ENCODE assay signal across 3 cellular contexts in the genomic region with DNA sequence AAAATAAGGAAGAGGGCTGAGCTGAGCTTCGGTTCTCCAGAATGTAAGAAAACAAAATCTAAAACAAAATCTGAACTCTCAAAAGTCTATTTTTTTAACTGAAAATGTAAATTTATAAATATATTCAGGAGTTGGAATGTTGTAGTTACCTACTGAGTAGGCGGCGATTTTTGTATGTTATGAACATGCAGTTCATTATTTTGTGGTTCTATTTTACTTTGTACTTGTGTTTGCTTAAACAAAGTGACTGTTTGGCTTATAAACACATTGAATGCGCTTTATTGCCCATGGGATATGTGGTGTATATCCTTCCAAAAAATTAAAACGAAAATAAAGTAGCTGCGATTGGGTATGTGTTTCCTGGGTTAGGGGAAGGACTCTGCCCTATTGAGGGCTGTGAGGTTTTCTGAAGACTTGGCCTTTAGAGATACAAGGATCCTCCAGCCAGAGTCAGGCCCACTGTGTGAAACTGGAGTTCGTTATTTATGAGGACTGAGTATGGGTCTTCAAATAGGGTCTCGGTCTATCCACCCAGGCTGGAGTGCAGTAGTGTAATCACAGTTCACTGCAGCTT.
TF ChIP-seq lines count a peak whose summit lies in the region.

No MANE protein-coding gene starts in this region.

TF ChIP-seq in IMR-90, 13 proteins besides CTCF, POLR2A, EP300 and RAD21:
- TF ChIP-seq MAFK (IDR thresholded peaks at IDR 0.05; ENCODE audit: low read depth, low read length) (no peak), RFX5 (IDR thresholded peaks at IDR 0.05; ENCODE audit: low read depth, low read length) (no peak), RCOR1 (IDR thresholded peaks at IDR 0.05; ENCODE audit: insufficient replicate concordance, low read length) (no peak), SMC3 (IDR thresholded peaks at IDR 0.05; ENCODE audit: low read depth, low read length) (no peak), CHD1 (IDR thresholded peaks at IDR 0.05; ENCODE audit: low read depth, low read length) (no peak), FOS (IDR thresholded peaks at IDR 0.05; ENCODE audit: low read depth, low read length) (no peak), NFE2L2 (IDR thresholded peaks at IDR 0.05; ENCODE audit: low read depth, low read length) (peak; percentile 20; the same call in 1 of the 2 replicates), CEBPB (IDR thresholded peaks at IDR 0.05; ENCODE audit: low read depth, low read length) (no peak), BHLHE40 (IDR thresholded peaks at IDR 0.05; ENCODE audit: low read depth, low read length) (no peak), MXI1 (IDR thresholded peaks at IDR 0.05; ENCODE audit: borderline replicate concordance, low read depth, low read length) (no peak), MAZ (IDR thresholded peaks at IDR 0.05; ENCODE audit: borderline replicate concordance, low read depth, low read length) (no peak)
- TF ChIP-seq, protein P1, sequence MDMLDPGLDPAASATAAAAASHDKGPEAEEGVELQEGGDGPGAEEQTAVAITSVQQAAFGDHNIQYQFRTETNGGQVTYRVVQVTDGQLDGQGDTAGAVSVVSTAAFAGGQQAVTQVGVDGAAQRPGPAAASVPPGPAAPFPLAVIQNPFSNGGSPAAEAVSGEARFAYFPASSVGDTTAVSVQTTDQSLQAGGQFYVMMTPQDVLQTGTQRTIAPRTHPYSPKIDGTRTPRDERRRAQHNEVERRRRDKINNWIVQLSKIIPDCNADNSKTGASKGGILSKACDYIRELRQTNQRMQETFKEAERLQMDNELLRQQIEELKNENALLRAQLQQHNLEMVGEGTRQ (IDR thresholded peaks at IDR 0.05; ENCODE audit: low read depth, low read length), result peak; percentile 49
- TF ChIP-seq, protein P2, sequence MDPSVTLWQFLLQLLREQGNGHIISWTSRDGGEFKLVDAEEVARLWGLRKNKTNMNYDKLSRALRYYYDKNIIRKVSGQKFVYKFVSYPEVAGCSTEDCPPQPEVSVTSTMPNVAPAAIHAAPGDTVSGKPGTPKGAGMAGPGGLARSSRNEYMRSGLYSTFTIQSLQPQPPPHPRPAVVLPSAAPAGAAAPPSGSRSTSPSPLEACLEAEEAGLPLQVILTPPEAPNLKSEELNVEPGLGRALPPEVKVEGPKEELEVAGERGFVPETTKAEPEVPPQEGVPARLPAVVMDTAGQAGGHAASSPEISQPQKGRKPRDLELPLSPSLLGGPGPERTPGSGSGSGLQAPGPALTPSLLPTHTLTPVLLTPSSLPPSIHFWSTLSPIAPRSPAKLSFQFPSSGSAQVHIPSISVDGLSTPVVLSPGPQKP (IDR thresholded peaks at IDR 0.05; ENCODE audit: borderline replicate concordance, low read depth, low read length), result no peak

TF ChIP-seq in H1, 55 proteins besides CTCF, POLR2A, EP300 and RAD21 (continues in another document):
- TF ChIP-seq JUN (IDR thresholded peaks at IDR 0.05; ENCODE audit: low read depth, low read length) (no peak), PHF8 (conservative IDR thresholded peaks at IDR 0.05; ENCODE audit: low read depth, low read length) (no peak), RXRA (IDR thresholded peaks at IDR 0.05; ENCODE audit: insufficient read depth, low read depth, low read length) (no peak), POLR2AphosphoS5 (IDR thresholded peaks at IDR 0.05; ENCODE audit: low read depth, low read length) (0 out of 2 replicates have a peak, but pooled peaks have one; percentile 95), SIN3A (conservative IDR thresholded peaks at IDR 0.05 in 1 of 2, IDR thresholded peaks at IDR 0.05 in 1 of 2; ENCODE audit: low read depth in 1 of 2, low read length in 2 of 2) (no peak), YY1 (IDR thresholded peaks at IDR 0.05; ENCODE audit: low read depth, low read length) (no peak), TAF7 (optimal IDR thresholded peaks at IDR 0.05; ENCODE audit: borderline replicate concordance, low read depth, low read length) (peak; percentile 23), BRCA1 (IDR thresholded peaks at IDR 0.05; ENCODE audit: low read depth, low read length) (no peak), SAP30 (IDR thresholded peaks at IDR 0.05; ENCODE audit: insufficient read depth, insufficient replicate concordance, low read length) (no peak), TBP (IDR thresholded peaks at IDR 0.05; ENCODE audit: low read depth, low read length) (no peak), GTF2F1 (IDR thresholded peaks at IDR 0.05; ENCODE audit: borderline replicate concordance, low read depth, low read length) (no peak), TAF1 (IDR thresholded peaks at IDR 0.05; ENCODE audit: low read depth, low read length) (no peak), JUND (IDR thresholded peaks at IDR 0.05; ENCODE audit: low read length) (no peak), CEBPB (IDR thresholded peaks at IDR 0.05; ENCODE audit: low read depth, low read length) (no peak), CHD1 (IDR thresholded peaks at IDR 0.05; ENCODE audit: low read depth, low read length) (no peak), EGR1 (IDR thresholded peaks at IDR 0.05; ENCODE audit: borderline replicate concordance, low read depth, low read length) (no peak), SP4 (IDR thresholded peaks at IDR 0.05; ENCODE audit: low read length) (peak; percentile 10; the same call in 1 of the 2 replicates), MAFK (IDR thresholded peaks at IDR 0.05; ENCODE audit: low read depth, low read length) (no peak; the same call in 1 of the 2 replicates), BCL11A (IDR thresholded peaks at IDR 0.05; ENCODE audit: low read depth in 2 of 2, low read length in 2 of 2) (peak; percentile 20 to 69), GABPA (IDR thresholded peaks at IDR 0.05; ENCODE audit: borderline replicate concordance, insufficient read depth, low read length) (no peak), NANOG (IDR thresholded peaks at IDR 0.05; ENCODE audit: insufficient read depth, low read depth, low read length, poor library complexity, severe bottlenecking) (no peak), SUZ12 (IDR thresholded peaks at IDR 0.05; ENCODE audit: low read length) (no peak), TEAD4 (IDR thresholded peaks at IDR 0.05; ENCODE audit: low read depth, low read length) (no peak), TCF12 (IDR thresholded peaks at IDR 0.05; ENCODE audit: low read depth, low read length) (0 out of 2 replicates have a peak, but pooled peaks have one; percentile 26), CREB1 (IDR thresholded peaks at IDR 0.05) (no peak), SIX5 (IDR thresholded peaks at IDR 0.05; ENCODE audit: low read depth, low read length) (no peak), SP1 (IDR thresholded peaks at IDR 0.05; ENCODE audit: low read depth, low read length) (no peak), CTBP2 (IDR thresholded peaks at IDR 0.05; ENCODE audit: borderline replicate concordance, insufficient read depth, insufficient read length, low read length) (no peak), POU5F1 (IDR thresholded peaks at IDR 0.05; ENCODE audit: low read depth, low read length) (no peak)
- TF ChIP-seq, protein P3, sequence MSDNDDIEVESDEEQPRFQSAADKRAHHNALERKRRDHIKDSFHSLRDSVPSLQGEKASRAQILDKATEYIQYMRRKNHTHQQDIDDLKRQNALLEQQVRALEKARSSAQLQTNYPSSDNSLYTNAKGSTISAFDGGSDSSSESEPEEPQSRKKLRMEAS (IDR thresholded peaks at IDR 0.05), result no peak

TF ChIP-seq in GM12891, 5 proteins besides CTCF, POLR2A, EP300 and RAD21:
- TF ChIP-seq PAX5 (IDR thresholded peaks at IDR 0.05; ENCODE audit: insufficient read depth, low read length, severe bottlenecking) (no peak), POLR2AphosphoS5 (IDR thresholded peaks at IDR 0.05; ENCODE audit: low read depth, low read length) (no peak), SPI1 (IDR thresholded peaks at IDR 0.05; ENCODE audit: low read depth, low read length) (no peak), TAF1 (IDR thresholded peaks at IDR 0.05; ENCODE audit: low read depth, low read length) (no peak), POU2F2 (IDR thresholded peaks at IDR 0.05; ENCODE audit: low read depth, low read length) (no peak)
